Comparison of ENCODE assay signal across 9 cellular contexts in genomic region chr20:13788167-13788834, GRCh38. TPM values are rescaled to one million over a fixed set of nuclear protein-coding genes. Genes with fewer than 3 reads are reported as not detected.
DNase-seq lines count a peak whose midpoint lies in the region; ATAC-seq lines count a peak whose summit lies in the region.
"Had no signal": no experiment of that assay in that cellular context is flagged by ENCODE, and none has a peak within 500 bp of the region (broad histone marks: within the 10 kb centered on the region; RNA-seq: fewer than 3 reads in every experiment).

No MANE protein-coding gene starts in this region.

- no peaks in the 10 kb centered on the region for H3K27me3 ChIP-seq in NT2/D1 (ENCODE audit: insufficient read depth, insufficient read length)

- no peaks in the 10 kb centered on the region for H3K4me1 ChIP-seq in NT2/D1 (ENCODE audit: insufficient read depth, insufficient read length)

- H3K4me1 Mint-ChIP-seq in activated naive CD8-positive, alpha-beta T cell treated with anti-CD3 and anti-CD28 coated beads for 36 hours = peaks cover 17% of the 10 kb centered on the region

- H3K9me3 Mint-ChIP-seq in activated naive CD8-positive, alpha-beta T cell treated with anti-CD3 and anti-CD28 coated beads for 36 hours = no peaks in the 10 kb centered on the region

- peak; percentile 53 for DNase-seq in COLO668 (lab: John Stamatoyannopoulos, UW; ENCODE audit: unreplicated experiment)
- DNase-seq in NT2/D1 (ENCODE audit: low read depth, low spot score) = peak; percentile 25
- DNase-seq in activated naive CD8-positive, alpha-beta T cell treated with anti-CD3 and anti-CD28 coated beads for 36 hours = peak; percentile 4
- peak; percentile 81 for DNase-seq in iris pigment epithelial cell (ENCODE audit: low read depth)
- peak; percentile 16 for DNase-seq in stimulated activated naive CD4-positive, alpha-beta T cell treated with Interleukin-2 at 50 U/mL for 16 hours (lab: John Stamatoyannopoulos, UW)

- peaks cover 21% of the 10 kb centered on the region for H3K36me3 Mint-ChIP-seq in activated naive CD8-positive, alpha-beta T cell treated with anti-CD3 and anti-CD28 coated beads for 36 hours

- no peaks in the 10 kb centered on the region for H3K27me3 Mint-ChIP-seq in activated naive CD8-positive, alpha-beta T cell treated with anti-CD3 and anti-CD28 coated beads for 36 hours

- H3K27ac Mint-ChIP-seq in activated naive CD8-positive, alpha-beta T cell treated with anti-CD3 and anti-CD28 coated beads for 36 hours = no peak overlapping the region

- peaks cover 62% of the 10 kb centered on the region for H3K36me3 ChIP-seq in NT2/D1 (ENCODE audit: insufficient read depth, insufficient read length, low read length)

- no peak overlapping the region for H3K4me3 Mint-ChIP-seq in activated naive CD8-positive, alpha-beta T cell treated with anti-CD3 and anti-CD28 coated beads for 36 hours

- H3K9ac ChIP-seq in NT2/D1 (ENCODE audit: insufficient read length, low read depth) = no peak overlapping the region

- no peaks in the 10 kb centered on the region for H3K9me3 ChIP-seq in NT2/D1 (ENCODE audit: insufficient read depth, low read length)

- no peak overlapping the region for H3K4me3 ChIP-seq in NT2/D1 (ENCODE audit: insufficient read length, low read depth)
- H3K4me3 ChIP-seq: skin epidermis had no signal

- ATAC-seq in GM18858 (IDR thresholded peaks at IDR 0.05; ENCODE audit: unreplicated experiment) = peak; percentile 36
- peak; percentile 32 for ATAC-seq in HG03469 (IDR thresholded peaks at IDR 0.05; ENCODE audit: unreplicated experiment)
- ATAC-seq in GM19324 (IDR thresholded peaks at IDR 0.05; ENCODE audit: low FRiP score, unreplicated experiment) = no peak

RNA-seq across cellular contexts. Expression of gene NDUFAF5, which starts 3.5 kb away (rescaled TPM):
- 10 to 100 TPM; 31.5 to 31.9 TPM for total RNA-seq in activated naive CD8-positive, alpha-beta T cell treated with anti-CD3 and anti-CD28 coated beads for 36 hours

RNA-seq across cellular contexts. Expression of gene ESF1, which starts 3.6 kb away (rescaled TPM):
- total RNA-seq in activated naive CD8-positive, alpha-beta T cell treated with anti-CD3 and anti-CD28 coated beads for 36 hours = 10 to 100 TPM; 26.8 to 29.2 TPM

Comparison
In these comparisons a context has a peak if more than half of its experiments do, and no peak if none do; other contexts are left out.
1. DNase-seq: peak in every context shown above with its lines; median percentile 81 in iris pigment epithelial cell; 53 in COLO668; 25 in NT2/D1; 16 in stimulated activated naive CD4-positive, alpha-beta T cell treated with Interleukin-2 at 50 U/mL for 16 hours; 4 in activated naive CD8-positive, alpha-beta T cell treated with anti-CD3 and anti-CD28 coated beads for 36 hours.